10 cellular contexts compared by ENCODE assay signal in the genomic region with DNA sequence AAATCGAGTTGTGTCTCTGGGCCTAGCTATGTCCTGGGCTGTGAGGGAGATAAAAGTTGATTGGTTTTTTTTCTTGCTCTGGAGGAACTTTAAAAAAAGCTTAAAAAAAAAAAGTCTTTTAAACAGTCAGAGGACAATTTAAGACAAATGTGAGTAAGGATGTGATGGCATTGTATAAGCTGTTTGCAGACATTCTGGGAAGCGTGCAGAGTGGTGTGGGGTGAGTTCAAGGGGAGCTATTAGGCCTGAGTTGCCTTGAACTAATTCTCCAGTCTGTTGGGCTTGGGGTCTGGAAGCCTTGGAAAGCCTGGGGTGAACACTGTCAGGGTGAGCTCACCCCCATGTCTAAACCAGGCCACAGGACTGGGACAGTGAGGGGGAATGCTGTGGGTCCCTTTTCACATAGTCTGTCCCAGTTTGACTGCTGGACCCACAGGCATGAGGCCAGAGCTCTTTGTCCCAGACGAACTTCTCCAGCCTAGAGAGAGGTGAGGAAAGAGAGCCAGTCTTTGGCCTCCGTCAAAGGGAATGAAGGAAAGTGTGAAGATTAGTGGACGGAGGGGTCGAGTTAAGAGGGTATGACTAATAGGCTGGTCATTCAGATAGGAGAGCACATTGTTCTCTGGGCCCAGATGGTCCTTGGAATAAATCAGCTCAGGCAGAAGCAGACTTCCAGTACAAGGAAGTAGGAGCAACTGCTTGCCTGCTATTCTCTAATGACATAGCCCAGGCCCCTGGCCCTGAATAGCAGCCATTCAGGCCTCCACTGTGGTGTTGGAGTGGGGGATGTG.
DNase-seq lines count a peak whose midpoint lies in the region; ATAC-seq, FAIRE-seq and TF ChIP-seq lines count a peak whose summit lies in the region.
"Had no signal": no experiment of that assay in that cellular context is flagged by ENCODE, and none has a peak within 500 bp of the region (broad histone marks: within the 10 kb centered on the region; RNA-seq: fewer than 3 reads in every experiment).

No MANE protein-coding gene starts in this region.

- no peak overlapping the region for H3K4me3 Mint-ChIP-seq in activated naive CD8-positive, alpha-beta T cell treated with anti-CD3 and anti-CD28 coated beads for 36 hours
- H3K4me3 Mint-ChIP-seq: stimulated activated naive CD8-positive, alpha-beta T cell treated with anti-CD3 and anti-CD28 coated beads, Interleukin-15, Interleukin-2, amounts not matched to agents 100 ng/mL and 50 ng/mL, for 24 hours had no signal

- no peaks in the 10 kb centered on the region for H3K27me3 Mint-ChIP-seq in activated naive CD8-positive, alpha-beta T cell treated with anti-CD3 and anti-CD28 coated beads for 36 hours
- H3K27me3 Mint-ChIP-seq: stimulated activated naive CD8-positive, alpha-beta T cell treated with anti-CD3 and anti-CD28 coated beads, Interleukin-15, Interleukin-2, amounts not matched to agents 100 ng/mL and 50 ng/mL, for 24 hours had no signal

- DNase-seq in NCI-H69 (lab: John Stamatoyannopoulos, UW) = peak; percentile 37
- peak; percentile 86 for DNase-seq in choroid plexus epithelial cell (ENCODE audit: low read depth)
- peak; percentile 96 for DNase-seq in islet precursor cell
- DNase-seq in small intestine = peak; percentile 18
- DNase-seq in GM12892 (ENCODE audit: insufficient read length) = no peak
- DNase-seq in NCI-H526 (lab: John Stamatoyannopoulos, UW) = no peak
- DNase-seq in activated naive CD8-positive, alpha-beta T cell treated with anti-CD3 and anti-CD28 coated beads for 36 hours = no peak
- DNase-seq: NCI-H446 treated with DMSO at 0.1 percent for 48 hours had no signal

- no peak for TF ChIP-seq CTCF in choroid plexus epithelial cell (conservative IDR thresholded peaks at IDR 0.05; ENCODE audit: low read depth, low read length)

- H3K4me3 ChIP-seq in choroid plexus epithelial cell (ENCODE audit: low read depth, low read length) = no peak overlapping the region
- no peak overlapping the region for H3K4me3 ChIP-seq in small intestine (ENCODE audit: low read depth in 1 of 2, low read length in 2 of 2)

- no peak overlapping the region for H3K27ac Mint-ChIP-seq in activated naive CD8-positive, alpha-beta T cell treated with anti-CD3 and anti-CD28 coated beads for 36 hours
- H3K27ac Mint-ChIP-seq: stimulated activated naive CD8-positive, alpha-beta T cell treated with anti-CD3 and anti-CD28 coated beads, Interleukin-15, Interleukin-2, amounts not matched to agents 100 ng/mL and 50 ng/mL, for 24 hours had no signal

- WGBS in small intestine, 3 donors = 53 to 58% (median 55%) methylated on average over 6 of the region's 6 CpGs

- no peaks in the 10 kb centered on the region for H3K9me3 Mint-ChIP-seq in activated naive CD8-positive, alpha-beta T cell treated with anti-CD3 and anti-CD28 coated beads for 36 hours
- H3K9me3 Mint-ChIP-seq: stimulated activated naive CD8-positive, alpha-beta T cell treated with anti-CD3 and anti-CD28 coated beads, Interleukin-15, Interleukin-2, amounts not matched to agents 100 ng/mL and 50 ng/mL, for 24 hours had no signal

- H3K9me3 ChIP-seq in small intestine (ENCODE audit: control insufficient read depth, low read depth) = no peaks in the 10 kb centered on the region

- no peaks in the 10 kb centered on the region for H3K4me1 ChIP-seq in small intestine (ENCODE audit: control insufficient read depth in 2 of 2, insufficient read depth in 1 of 2, low read depth in 1 of 2, low read length in 1 of 2)

- no peak for FAIRE-seq in small intestine (lab: Jason Lieb, UNC)
- no peak for FAIRE-seq in GM12892 (lab: Jason Lieb, UNC)

- H3K27ac ChIP-seq in small intestine (ENCODE audit: low read depth in 1 of 2, low read length in 1 of 2) = peak overlapping the region in 1 of 2 donors; percentile 46

- peaks cover 11% of the 10 kb centered on the region for H3K4me1 Mint-ChIP-seq in activated naive CD8-positive, alpha-beta T cell treated with anti-CD3 and anti-CD28 coated beads for 36 hours

- H3K36me3 ChIP-seq in small intestine (ENCODE audit: control insufficient read depth in 2 of 2, insufficient read depth in 2 of 2, low read length in 2 of 2) = peaks cover 0 to 4% of the 10 kb centered on the region in 2 donors

- H3K27me3 ChIP-seq in small intestine (ENCODE audit: control insufficient read depth in 2 of 2, insufficient read depth in 2 of 2, low read length in 2 of 2) = no peaks in the 10 kb centered on the region

- no peaks in the 10 kb centered on the region for H3K36me3 Mint-ChIP-seq in activated naive CD8-positive, alpha-beta T cell treated with anti-CD3 and anti-CD28 coated beads for 36 hours

- no peak for TF ChIP-seq POLR2A in GM12892 (IDR thresholded peaks at IDR 0.05; ENCODE audit: low read depth, low read length)

- ATAC-seq in HG02938 (IDR thresholded peaks at IDR 0.05; ENCODE audit: unreplicated experiment) = no peak

Comparison
In these comparisons a context has a peak if more than half of its experiments do, and no peak if none do; other contexts are left out.
1. DNase-seq: peak in NCI-H69 (single experiment), choroid plexus epithelial cell (single experiment), islet precursor cell (single experiment) and small intestine (single experiment); none in GM12892 (single experiment), NCI-H526 (0 of 2) and activated naive CD8-positive, alpha-beta T cell treated with anti-CD3 and anti-CD28 coated beads for 36 hours (single experiment).